In genomic region chr12:101939856-101940265, GRCh38 we compare ENCODE assay signal across 8 cellular contexts.
DNase-seq lines count a peak whose midpoint lies in the region; ATAC-seq and TF ChIP-seq lines count a peak whose summit lies in the region.

No MANE protein-coding gene starts in this region.

- peak; percentile 28 for ATAC-seq in GM19463 (IDR thresholded peaks at IDR 0.05; ENCODE audit: unreplicated experiment)
- ATAC-seq in GM21526 (IDR thresholded peaks at IDR 0.05; ENCODE audit: low FRiP score, unreplicated experiment), result no peak

- DNase-seq in AML-193 (lab: John Stamatoyannopoulos, UW) (peak; percentile 74 to 76), NCI-H1694 (lab: John Stamatoyannopoulos, UW) (peak; percentile 49), brain microvascular endothelial cell (peak; percentile 73), iris pigment epithelial cell (ENCODE audit: low read depth) (peak; percentile 81)
- DNase-seq in T-helper 2 cell treated with Interferon-gamma antibody and Interleukin-4, amounts not matched to agents 5 μg/mL and 100 μg/mL, for 36 hours (ENCODE audit: low spot score), result peak; percentile 42
- DNase-seq in stimulated activated CD4-positive, alpha-beta T cell treated with anti-CD3 and anti-CD28 coated beads, Interleukin-1b, Interleukin-23, amount 100 ng/mL, for 1 hour (ENCODE audit: low read depth in 2 of 2), result peak; percentile 12 to 15

- no peak overlapping the region for H3K4me3 ChIP-seq in brain microvascular endothelial cell (ENCODE audit: low read depth, low read length)

- H3K4me1 Mint-ChIP-seq in T-helper 2 cell treated with Interferon-gamma antibody and Interleukin-4, amounts not matched to agents 5 μg/mL and 100 μg/mL, for 36 hours (ENCODE audit: low read depth), result peaks cover 37% of the 10 kb centered on the region

- H3K27ac Mint-ChIP-seq in T-helper 2 cell treated with Interferon-gamma antibody and Interleukin-4, amounts not matched to agents 5 μg/mL and 100 μg/mL, for 36 hours, result no peak overlapping the region

- H3K36me3 Mint-ChIP-seq in T-helper 2 cell treated with Interferon-gamma antibody and Interleukin-4, amounts not matched to agents 5 μg/mL and 100 μg/mL, for 36 hours (ENCODE audit: low read depth), result no peaks in the 10 kb centered on the region

- in situ Hi-C loops in brain microvascular endothelial cell (cut with HindIII; ENCODE audit: low pct_ligation_motif_present, low sequenced_read_pairs), result no loop called here

- H3K27me3 ChIP-seq in brain microvascular endothelial cell (replicated peaks), result no peaks in the 10 kb centered on the region

- H3K4me3 Mint-ChIP-seq in T-helper 2 cell treated with Interferon-gamma antibody and Interleukin-4, amounts not matched to agents 5 μg/mL and 100 μg/mL, for 36 hours, result no peak overlapping the region

- no peaks in the 10 kb centered on the region for H3K9me3 Mint-ChIP-seq in T-helper 2 cell treated with Interferon-gamma antibody and Interleukin-4, amounts not matched to agents 5 μg/mL and 100 μg/mL, for 36 hours

- peaks cover 2% of the 10 kb centered on the region for H3K27me3 Mint-ChIP-seq in T-helper 2 cell treated with Interferon-gamma antibody and Interleukin-4, amounts not matched to agents 5 μg/mL and 100 μg/mL, for 36 hours (ENCODE audit: low read depth)

- H3K36me3 ChIP-seq in brain microvascular endothelial cell (replicated peaks), result no peaks in the 10 kb centered on the region

- H3K27ac ChIP-seq in brain microvascular endothelial cell, result no peak overlapping the region

- peak; percentile 90 for TF ChIP-seq CTCF in brain microvascular endothelial cell (IDR thresholded peaks at IDR 0.05; ENCODE audit: low read depth, low read length, missing control alignments)

Comparison
In these comparisons a context has a peak if more than half of its experiments do, and no peak if none do; other contexts are left out.
1. DNase-seq: peak in every context shown above with its lines; median percentile 81 in iris pigment epithelial cell; 75 in AML-193; 73 in brain microvascular endothelial cell; 49 in NCI-H1694; 42 in T-helper 2 cell treated with Interferon-gamma antibody and Interleukin-4, amounts not matched to agents 5 μg/mL and 100 μg/mL, for 36 hours; 14 in stimulated activated CD4-positive, alpha-beta T cell treated with anti-CD3 and anti-CD28 coated beads, Interleukin-1b, Interleukin-23, amount 100 ng/mL, for 1 hour.